ENCODE assay signal across 8 cellular contexts in genomic region chr4:7335363-7336066, GRCh38.
DNase-seq lines count a peak whose midpoint lies in the region; ATAC-seq and TF ChIP-seq lines count a peak whose summit lies in the region.

No MANE protein-coding gene starts in this region.

- H3K14ac ChIP-seq in H9 (ENCODE audit: insufficient read depth, low read length), result no peak overlapping the region

- H3K79me1 ChIP-seq in H9 (ENCODE audit: insufficient read depth, low read depth, low read length, poor library complexity, severe bottlenecking), result no peaks in the 10 kb centered on the region

- H3K27ac Mint-ChIP-seq in H9, result no peak overlapping the region

- no peaks in the 10 kb centered on the region for H4K20me1 ChIP-seq in H9 (ENCODE audit: control insufficient read depth, insufficient read depth, insufficient read length)

- no peak overlapping the region for H4K5ac ChIP-seq in H9 (ENCODE audit: insufficient read length, low read depth, low read length)

- DNase-seq in COLO668 (lab: John Stamatoyannopoulos, UW; ENCODE audit: unreplicated experiment), result peak; percentile 38
- DNase-seq in H9, result peak; percentile 89
- no peak for DNase-seq in Panc1 (ENCODE audit: low read depth, low spot score)
- DNase-seq in amygdala (lab: John Stamatoyannopoulos, UW), result peak in 33 of 56 donors; percentile 28 to 79 (median 50)
- DNase-seq in hepatic stellate cell (ENCODE audit: low spot score), result peak; percentile 65
- peak; percentile 80 for DNase-seq in spleen
- no peak for DNase-seq in cerebellum (ENCODE audit: low spot score)

- no CpG with 5 or more reads among the region's 24 CpGs for WGBS in H9 (ENCODE audit: extremely low coverage, insufficient read length, low lambda C conversion rate)
- WGBS in spleen, 5 donors, result 52 to 62% (median 59%) methylated on average over 8 to 24 of the region's 24 CpGs

- no peak overlapping the region for H3K23ac ChIP-seq in H9 (ENCODE audit: insufficient read length, low read depth, low read length)

- no peaks in the 10 kb centered on the region for H3K79me2 ChIP-seq in H9 (ENCODE audit: insufficient read depth, low read length)

- H3T11ph ChIP-seq in H9 (ENCODE audit: low read length), result no peak overlapping the region

- intact Hi-C loops in Panc1 (cut with micrococcal nuclease; ENCODE audit: unreplicated experiment), result no loop called here
- intact Hi-C loops in spleen (cut with DNase I; ENCODE audit: low total_unique reads), result no loop called here

- no peak overlapping the region for H3K18ac ChIP-seq in H9 (ENCODE audit: insufficient read length, low read depth, low read length)

- H4K91ac ChIP-seq in H9 (ENCODE audit: insufficient read length, low read depth, low read length), result no peak overlapping the region

- H2BK5ac ChIP-seq in H9 (ENCODE audit: insufficient read length, low read length), result no peak overlapping the region

- H2AFZ ChIP-seq in H9 (ENCODE audit: low read length), result no peak overlapping the region

- peaks cover 14% of the 10 kb centered on the region for H3K27me3 Mint-ChIP-seq in H9 (ENCODE audit: low read depth)

- H3K27ac ChIP-seq in H9 (ENCODE audit: insufficient read length, low read depth, low read length) (no peak overlapping the region), Panc1 (ENCODE audit: low read length) (no peak overlapping the region), spleen (no peak overlapping the region)

- CTCF ChIA-PET in Panc1 (lab: Charles Lee), result interaction anchor here (1.0 to 1.8 kb wide), 2 partner anchors 31 to 144 kb away, joined by 4 read pairs; partner anchors contain the start of gene SORCS2

- no peak overlapping the region for H3K4me3 Mint-ChIP-seq in H9

- H2BK120ac ChIP-seq in H9 (ENCODE audit: low read depth, low read length, poor library complexity, severe bottlenecking), result no peak overlapping the region

- no peak for TF ChIP-seq POLR2A in spleen (IDR thresholded peaks at IDR 0.05)

- no peak overlapping the region for H3K4ac ChIP-seq in H9 (ENCODE audit: low read depth, low read length)

- no peak overlapping the region for H3K56ac ChIP-seq in H9 (ENCODE audit: insufficient read length, low read depth, low read length)

- H3K4me3 ChIP-seq in Panc1 (ENCODE audit: low read depth in 2 of 2, low read length in 2 of 2) (no peak overlapping the region), spleen (no peak overlapping the region)

- no peak overlapping the region for H2BK20ac ChIP-seq in H9 (ENCODE audit: low read depth, low read length, poor library complexity, severe bottlenecking)

- H2BK15ac ChIP-seq in H9 (ENCODE audit: low read depth, low read length), result no peak overlapping the region

- in situ Hi-C loops in Panc1 (cut with HindIII; ENCODE audit: low pct_unique_long_range_greater_than_20kb, low sequenced_read_pairs), result no loop called here

- no TSS peak for BruUV-seq in Panc1 (replicated peaks; lab: Mats Ljungman, UMichigan)

- H3K9me3 Mint-ChIP-seq in H9, result peaks cover 4 to 5% of the 10 kb centered on the region in 2 experiments; a peak in 3 of 5 replicates

- no peaks in the 10 kb centered on the region for H3K9me3 ChIP-seq in H9 (ENCODE audit: control insufficient read depth, low read depth, low read length)
- H3K9me3 ChIP-seq in Panc1 (ENCODE audit: control insufficient read depth, insufficient read depth, low read depth, low read length), result no peaks in the 10 kb centered on the region
- H3K9me3 ChIP-seq in spleen, result no peaks in the 10 kb centered on the region

- H4K8ac ChIP-seq in H9 (replicated peaks; ENCODE audit: insufficient read length, low read depth, low read length), result no peak overlapping the region

- no peaks in the 10 kb centered on the region for H3K36me3 ChIP-seq in Panc1 (ENCODE audit: control insufficient read depth, insufficient read depth, low read length)
- H3K36me3 ChIP-seq in spleen, result no peaks in the 10 kb centered on the region

- POLR2A ChIA-PET in Panc1 (lab: Charles Lee), result no interaction called here

- H2AK5ac ChIP-seq in H9 (ENCODE audit: insufficient read length, low read length), result no peak overlapping the region

- peak; percentile 90 for ATAC-seq in Panc1
- no peak for ATAC-seq in HG03571 (IDR thresholded peaks at IDR 0.05; ENCODE audit: unreplicated experiment)

- no peak overlapping the region for H2BK12ac ChIP-seq in H9 (ENCODE audit: insufficient read length, low read depth, low read length)

- H3K27me3 ChIP-seq in H9 (ENCODE audit: insufficient read depth, low read length), result no peaks in the 10 kb centered on the region
- no peaks in the 10 kb centered on the region for H3K27me3 ChIP-seq in Panc1 (ENCODE audit: control insufficient read depth, insufficient read depth, low read length)
- peaks cover 0 to 48% (median 0%) of the 10 kb centered on the region in 7 donors for H3K27me3 ChIP-seq in spleen (replicated peaks in 1 of 7)

- H3K4me1 ChIP-seq in H9 (ENCODE audit: insufficient read depth, low read length) (no peaks in the 10 kb centered on the region), Panc1 (ENCODE audit: control insufficient read depth, insufficient read depth, low read length) (no peaks in the 10 kb centered on the region), spleen (peaks cover 0 to 4% (median 0%) of the 10 kb centered on the region in 6 donors)

- peaks cover 2% of the 10 kb centered on the region for H3K23me2 ChIP-seq in H9 (ENCODE audit: insufficient read length, low read depth, low read length, poor library complexity, severe bottlenecking)

- H3K4me2 ChIP-seq in H9 (ENCODE audit: insufficient read depth, insufficient read length, low read length), result no peak overlapping the region

- no peaks in the 10 kb centered on the region; a peak in 1 of 7 replicates for H3K36me3 Mint-ChIP-seq in H9 (ENCODE audit: insufficient read depth in 1 of 3, low read depth in 3 of 3)

- TF ChIP-seq CTCF in H9 (conservative IDR thresholded peaks at IDR 0.05) (peak; percentile 89), Panc1 (IDR thresholded peaks at IDR 0.05) (peak; percentile 84), spleen (IDR thresholded peaks at IDR 0.05 in 8 of 11, conservative IDR thresholded peaks at IDR 0.05 in 3 of 11) (peak in 10 of 11 experiments; percentile 14 to 68 (median 52))

- H3K9ac ChIP-seq in H9 (ENCODE audit: extremely low read depth, insufficient read length, low read length), result no peak overlapping the region

- H3K4me1 Mint-ChIP-seq in H9, result peaks cover 6 to 30% of the 10 kb centered on the region in 2 experiments

Comparison
In these comparisons a context has a peak if more than half of its experiments do, and no peak if none do; other contexts are left out.
1. DNase-seq: peak in COLO668 (single experiment), H9 (single experiment), amygdala (33 of 56), hepatic stellate cell (single experiment) and spleen (single experiment); none in Panc1 (single experiment) and cerebellum (single experiment).
2. Peak in every context shown above with its lines, with median percentiles within 50 percentile points of each other: CTCF ChIP-seq.